In the genomic region with DNA sequence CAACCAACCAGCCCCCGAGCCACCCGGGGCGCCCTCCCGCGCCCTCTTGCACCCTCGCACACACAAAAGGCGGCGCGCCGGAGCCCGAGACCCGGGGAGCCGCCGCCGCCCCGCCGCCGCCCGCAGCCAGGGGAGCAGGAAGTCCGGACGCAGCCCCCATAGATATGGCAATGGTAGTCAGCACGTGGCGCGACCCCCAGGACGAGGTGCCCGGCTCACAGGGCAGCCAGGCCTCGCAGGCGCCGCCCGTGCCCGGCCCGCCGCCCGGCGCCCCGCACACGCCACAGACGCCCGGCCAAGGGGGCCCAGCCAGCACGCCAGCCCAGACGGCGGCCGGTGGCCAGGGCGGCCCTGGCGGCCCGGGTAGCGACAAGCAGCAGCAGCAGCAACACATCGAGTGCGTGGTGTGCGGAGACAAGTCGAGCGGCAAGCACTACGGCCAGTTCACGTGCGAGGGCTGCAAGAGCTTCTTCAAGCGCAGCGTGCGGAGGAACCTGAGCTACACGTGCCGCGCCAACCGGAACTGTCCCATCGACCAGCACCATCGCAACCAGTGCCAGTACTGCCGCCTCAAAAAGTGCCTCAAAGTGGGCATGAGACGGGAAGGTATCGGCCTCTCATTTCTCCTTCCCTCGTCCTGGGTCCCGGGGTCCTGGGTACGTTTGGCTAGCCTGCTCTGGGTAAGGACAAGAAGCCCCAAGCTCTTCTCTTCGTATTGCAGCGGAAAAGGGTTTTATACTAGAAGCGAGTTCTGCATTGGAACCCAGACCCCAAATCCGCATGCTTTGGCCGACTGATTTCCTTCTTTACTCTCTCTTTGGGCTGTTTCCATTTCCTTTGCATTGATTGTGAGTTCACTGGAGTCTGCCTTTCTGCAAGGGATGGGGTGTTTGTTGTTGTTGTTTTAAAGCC, we compare ENCODE assay signal across 1 cellular context.
A peak's percentile ranks its signal among the peaks of the same experiment; 100 is the strongest.
TF ChIP-seq lines count a peak whose summit lies in the region.

No MANE protein-coding gene starts in this region.

TF ChIP-seq in HepG2, 621 proteins besides CTCF, POLR2A, EP300 and RAD21 (continued from another document and continues in another):
- TF ChIP-seq SKI (IDR thresholded peaks at IDR 0.05; ENCODE audit: partially characterized antibody) (peak; percentile 65), PHF8 (CRISPR knock-in tag; IDR thresholded peaks at IDR 0.05) (peak; percentile 49; the same call in 1 of the 2 replicates), CEBPG (CRISPR knock-in tag; IDR thresholded peaks at IDR 0.05) (no peak), ATF7-NPFF (CRISPR knock-in tag; IDR thresholded peaks at IDR 0.05; ENCODE audit: low read depth) (peak; percentile 54; the same call in 1 of the 2 replicates), HDAC2 (CRISPR knock-in tag; IDR thresholded peaks at IDR 0.05) (peak; percentile 52; the same call in 1 of the 2 replicates), NRL (CRISPR knock-in tag; IDR thresholded peaks at IDR 0.05; ENCODE audit: borderline replicate concordance) (0 out of 2 replicates have a peak, but pooled peaks have one; percentile 45), IKZF4 (CRISPR knock-in tag; IDR thresholded peaks at IDR 0.05; ENCODE audit: borderline replicate concordance, low read depth, not compliant biosample characterization) (peak; percentile 35), ZNF263 (CRISPR knock-in tag; IDR thresholded peaks at IDR 0.05) (peak; percentile 40; the same call in 1 of the 2 replicates), MEF2D (CRISPR knock-in tag; IDR thresholded peaks at IDR 0.05) (no peak), SOX6 (IDR thresholded peaks at IDR 0.05) (no peak), SOX6 (CRISPR knock-in tag; IDR thresholded peaks at IDR 0.05) (no peak), BCL6 (CRISPR knock-in tag; IDR thresholded peaks at IDR 0.05) (no peak), DMAP1 (CRISPR knock-in tag; IDR thresholded peaks at IDR 0.05) (0 out of 2 replicates have a peak, but pooled peaks have one; percentile 45), ZFAT (CRISPR knock-in tag; conservative IDR thresholded peaks at IDR 0.05) (no peak), SRY (CRISPR knock-in tag; IDR thresholded peaks at IDR 0.05) (peak; percentile 80; the same call in 1 of the 2 replicates), ZFP36 (IDR thresholded peaks at IDR 0.05; ENCODE audit: borderline replicate concordance, low read depth, low read length, partially characterized antibody) (no peak), GABPB1 (CRISPR knock-in tag; IDR thresholded peaks at IDR 0.05) (peak; percentile 77), SALL2 (CRISPR knock-in tag; IDR thresholded peaks at IDR 0.05) (peak; percentile 21; the same call in 1 of the 2 replicates), ZNF496 (CRISPR knock-in tag; IDR thresholded peaks at IDR 0.05; ENCODE audit: insufficient replicate concordance) (no peak), ZNF567 (CRISPR knock-in tag; IDR thresholded peaks at IDR 0.05; ENCODE audit: borderline replicate concordance) (no peak), TAF1 (CRISPR knock-in tag; IDR thresholded peaks at IDR 0.05) (peak; percentile 54), MIER2 (CRISPR knock-in tag; IDR thresholded peaks at IDR 0.05) (no peak), SIN3A (IDR thresholded peaks at IDR 0.05; ENCODE audit: borderline replicate concordance, low read depth, low read length) (0 out of 2 replicates have a peak, but pooled peaks have one; percentile 55), SRSF1 (optimal IDR thresholded peaks at IDR 0.05; ENCODE audit: low read depth, low read length) (no peak), ZBTB8A (CRISPR knock-in tag; IDR thresholded peaks at IDR 0.05; ENCODE audit: borderline replicate concordance, low read depth) (no peak)
- TF ChIP-seq, protein P1, sequence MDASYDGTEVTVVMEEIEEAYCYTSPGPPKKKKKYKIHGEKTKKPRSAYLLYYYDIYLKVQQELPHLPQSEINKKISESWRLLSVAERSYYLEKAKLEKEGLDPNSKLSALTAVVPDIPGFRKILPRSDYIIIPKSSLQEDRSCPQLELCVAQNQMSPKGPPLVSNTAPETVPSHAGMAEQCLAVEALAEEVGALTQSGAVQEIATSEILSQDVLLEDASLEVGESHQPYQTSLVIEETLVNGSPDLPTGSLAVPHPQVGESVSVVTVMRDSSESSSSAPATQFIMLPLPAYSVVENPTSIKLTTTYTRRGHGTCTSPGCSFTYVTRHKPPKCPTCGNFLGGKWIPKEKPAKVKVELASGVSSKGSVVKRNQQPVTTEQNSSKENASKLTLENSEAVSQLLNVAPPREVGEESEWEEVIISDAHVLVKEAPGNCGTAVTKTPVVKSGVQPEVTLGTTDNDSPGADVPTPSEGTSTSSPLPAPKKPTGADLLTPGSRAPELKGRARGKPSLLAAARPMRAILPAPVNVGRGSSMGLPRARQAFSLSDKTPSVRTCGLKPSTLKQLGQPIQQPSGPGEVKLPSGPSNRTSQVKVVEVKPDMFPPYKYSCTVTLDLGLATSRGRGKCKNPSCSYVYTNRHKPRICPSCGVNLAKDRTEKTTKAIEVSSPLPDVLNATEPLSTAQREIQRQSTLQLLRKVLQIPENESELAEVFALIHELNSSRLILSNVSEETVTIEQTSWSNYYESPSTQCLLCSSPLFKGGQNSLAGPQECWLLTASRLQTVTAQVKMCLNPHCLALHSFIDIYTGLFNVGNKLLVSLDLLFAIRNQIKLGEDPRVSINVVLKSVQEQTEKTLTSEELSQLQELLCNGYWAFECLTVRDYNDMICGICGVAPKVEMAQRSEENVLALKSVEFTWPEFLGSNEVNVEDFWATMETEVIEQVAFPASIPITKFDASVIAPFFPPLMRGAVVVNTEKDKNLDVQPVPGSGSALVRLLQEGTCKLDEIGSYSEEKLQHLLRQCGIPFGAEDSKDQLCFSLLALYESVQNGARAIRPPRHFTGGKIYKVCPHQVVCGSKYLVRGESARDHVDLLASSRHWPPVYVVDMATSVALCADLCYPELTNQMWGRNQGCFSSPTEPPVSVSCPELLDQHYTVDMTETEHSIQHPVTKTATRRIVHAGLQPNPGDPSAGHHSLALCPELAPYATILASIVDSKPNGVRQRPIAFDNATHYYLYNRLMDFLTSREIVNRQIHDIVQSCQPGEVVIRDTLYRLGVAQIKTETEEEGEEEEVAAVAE (CRISPR knock-in tag; IDR thresholded peaks at IDR 0.05; ENCODE audit: borderline replicate concordance) = no peak
- TF ChIP-seq, protein P2, sequence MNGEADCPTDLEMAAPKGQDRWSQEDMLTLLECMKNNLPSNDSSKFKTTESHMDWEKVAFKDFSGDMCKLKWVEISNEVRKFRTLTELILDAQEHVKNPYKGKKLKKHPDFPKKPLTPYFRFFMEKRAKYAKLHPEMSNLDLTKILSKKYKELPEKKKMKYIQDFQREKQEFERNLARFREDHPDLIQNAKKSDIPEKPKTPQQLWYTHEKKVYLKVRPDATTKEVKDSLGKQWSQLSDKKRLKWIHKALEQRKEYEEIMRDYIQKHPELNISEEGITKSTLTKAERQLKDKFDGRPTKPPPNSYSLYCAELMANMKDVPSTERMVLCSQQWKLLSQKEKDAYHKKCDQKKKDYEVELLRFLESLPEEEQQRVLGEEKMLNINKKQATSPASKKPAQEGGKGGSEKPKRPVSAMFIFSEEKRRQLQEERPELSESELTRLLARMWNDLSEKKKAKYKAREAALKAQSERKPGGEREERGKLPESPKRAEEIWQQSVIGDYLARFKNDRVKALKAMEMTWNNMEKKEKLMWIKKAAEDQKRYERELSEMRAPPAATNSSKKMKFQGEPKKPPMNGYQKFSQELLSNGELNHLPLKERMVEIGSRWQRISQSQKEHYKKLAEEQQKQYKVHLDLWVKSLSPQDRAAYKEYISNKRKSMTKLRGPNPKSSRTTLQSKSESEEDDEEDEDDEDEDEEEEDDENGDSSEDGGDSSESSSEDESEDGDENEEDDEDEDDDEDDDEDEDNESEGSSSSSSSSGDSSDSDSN (CRISPR knock-in tag; IDR thresholded peaks at IDR 0.05) = peak; percentile 79
- TF ChIP-seq, protein P3, sequence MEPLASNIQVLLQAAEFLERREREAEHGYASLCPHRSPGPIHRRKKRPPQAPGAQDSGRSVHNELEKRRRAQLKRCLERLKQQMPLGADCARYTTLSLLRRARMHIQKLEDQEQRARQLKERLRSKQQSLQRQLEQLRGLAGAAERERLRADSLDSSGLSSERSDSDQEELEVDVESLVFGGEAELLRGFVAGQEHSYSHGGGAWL (CRISPR knock-in tag; IDR thresholded peaks at IDR 0.05) = peak; percentile 85
- TF ChIP-seq, protein P4, sequence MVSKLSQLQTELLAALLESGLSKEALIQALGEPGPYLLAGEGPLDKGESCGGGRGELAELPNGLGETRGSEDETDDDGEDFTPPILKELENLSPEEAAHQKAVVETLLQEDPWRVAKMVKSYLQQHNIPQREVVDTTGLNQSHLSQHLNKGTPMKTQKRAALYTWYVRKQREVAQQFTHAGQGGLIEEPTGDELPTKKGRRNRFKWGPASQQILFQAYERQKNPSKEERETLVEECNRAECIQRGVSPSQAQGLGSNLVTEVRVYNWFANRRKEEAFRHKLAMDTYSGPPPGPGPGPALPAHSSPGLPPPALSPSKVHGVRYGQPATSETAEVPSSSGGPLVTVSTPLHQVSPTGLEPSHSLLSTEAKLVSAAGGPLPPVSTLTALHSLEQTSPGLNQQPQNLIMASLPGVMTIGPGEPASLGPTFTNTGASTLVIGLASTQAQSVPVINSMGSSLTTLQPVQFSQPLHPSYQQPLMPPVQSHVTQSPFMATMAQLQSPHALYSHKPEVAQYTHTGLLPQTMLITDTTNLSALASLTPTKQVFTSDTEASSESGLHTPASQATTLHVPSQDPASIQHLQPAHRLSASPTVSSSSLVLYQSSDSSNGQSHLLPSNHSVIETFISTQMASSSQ (IDR thresholded peaks at IDR 0.05; ENCODE audit: low read depth) = no peak
- TF ChIP-seq, protein P4 (CRISPR knock-in tag; IDR thresholded peaks at IDR 0.05; ENCODE audit: borderline replicate concordance) = peak; percentile 40; the same call in 1 of the 2 replicates
- TF ChIP-seq, protein P5, sequence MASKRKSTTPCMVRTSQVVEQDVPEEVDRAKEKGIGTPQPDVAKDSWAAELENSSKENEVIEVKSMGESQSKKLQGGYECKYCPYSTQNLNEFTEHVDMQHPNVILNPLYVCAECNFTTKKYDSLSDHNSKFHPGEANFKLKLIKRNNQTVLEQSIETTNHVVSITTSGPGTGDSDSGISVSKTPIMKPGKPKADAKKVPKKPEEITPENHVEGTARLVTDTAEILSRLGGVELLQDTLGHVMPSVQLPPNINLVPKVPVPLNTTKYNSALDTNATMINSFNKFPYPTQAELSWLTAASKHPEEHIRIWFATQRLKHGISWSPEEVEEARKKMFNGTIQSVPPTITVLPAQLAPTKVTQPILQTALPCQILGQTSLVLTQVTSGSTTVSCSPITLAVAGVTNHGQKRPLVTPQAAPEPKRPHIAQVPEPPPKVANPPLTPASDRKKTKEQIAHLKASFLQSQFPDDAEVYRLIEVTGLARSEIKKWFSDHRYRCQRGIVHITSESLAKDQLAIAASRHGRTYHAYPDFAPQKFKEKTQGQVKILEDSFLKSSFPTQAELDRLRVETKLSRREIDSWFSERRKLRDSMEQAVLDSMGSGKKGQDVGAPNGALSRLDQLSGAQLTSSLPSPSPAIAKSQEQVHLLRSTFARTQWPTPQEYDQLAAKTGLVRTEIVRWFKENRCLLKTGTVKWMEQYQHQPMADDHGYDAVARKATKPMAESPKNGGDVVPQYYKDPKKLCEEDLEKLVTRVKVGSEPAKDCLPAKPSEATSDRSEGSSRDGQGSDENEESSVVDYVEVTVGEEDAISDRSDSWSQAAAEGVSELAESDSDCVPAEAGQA (IDR thresholded peaks at IDR 0.05; ENCODE audit: low read depth) = no peak
- TF ChIP-seq, protein P5 (CRISPR knock-in tag; IDR thresholded peaks at IDR 0.05; ENCODE audit: borderline replicate concordance) = no peak
- TF ChIP-seq, protein P6, sequence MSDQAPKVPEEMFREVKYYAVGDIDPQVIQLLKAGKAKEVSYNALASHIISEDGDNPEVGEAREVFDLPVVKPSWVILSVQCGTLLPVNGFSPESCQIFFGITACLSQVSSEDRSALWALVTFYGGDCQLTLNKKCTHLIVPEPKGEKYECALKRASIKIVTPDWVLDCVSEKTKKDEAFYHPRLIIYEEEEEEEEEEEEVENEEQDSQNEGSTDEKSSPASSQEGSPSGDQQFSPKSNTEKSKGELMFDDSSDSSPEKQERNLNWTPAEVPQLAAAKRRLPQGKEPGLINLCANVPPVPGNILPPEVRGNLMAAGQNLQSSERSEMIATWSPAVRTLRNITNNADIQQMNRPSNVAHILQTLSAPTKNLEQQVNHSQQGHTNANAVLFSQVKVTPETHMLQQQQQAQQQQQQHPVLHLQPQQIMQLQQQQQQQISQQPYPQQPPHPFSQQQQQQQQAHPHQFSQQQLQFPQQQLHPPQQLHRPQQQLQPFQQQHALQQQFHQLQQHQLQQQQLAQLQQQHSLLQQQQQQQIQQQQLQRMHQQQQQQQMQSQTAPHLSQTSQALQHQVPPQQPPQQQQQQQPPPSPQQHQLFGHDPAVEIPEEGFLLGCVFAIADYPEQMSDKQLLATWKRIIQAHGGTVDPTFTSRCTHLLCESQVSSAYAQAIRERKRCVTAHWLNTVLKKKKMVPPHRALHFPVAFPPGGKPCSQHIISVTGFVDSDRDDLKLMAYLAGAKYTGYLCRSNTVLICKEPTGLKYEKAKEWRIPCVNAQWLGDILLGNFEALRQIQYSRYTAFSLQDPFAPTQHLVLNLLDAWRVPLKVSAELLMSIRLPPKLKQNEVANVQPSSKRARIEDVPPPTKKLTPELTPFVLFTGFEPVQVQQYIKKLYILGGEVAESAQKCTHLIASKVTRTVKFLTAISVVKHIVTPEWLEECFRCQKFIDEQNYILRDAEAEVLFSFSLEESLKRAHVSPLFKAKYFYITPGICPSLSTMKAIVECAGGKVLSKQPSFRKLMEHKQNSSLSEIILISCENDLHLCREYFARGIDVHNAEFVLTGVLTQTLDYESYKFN (CRISPR knock-in tag; conservative IDR thresholded peaks at IDR 0.05) = no peak
